ENCODE assay signal across 2 cellular contexts in the genomic region with DNA sequence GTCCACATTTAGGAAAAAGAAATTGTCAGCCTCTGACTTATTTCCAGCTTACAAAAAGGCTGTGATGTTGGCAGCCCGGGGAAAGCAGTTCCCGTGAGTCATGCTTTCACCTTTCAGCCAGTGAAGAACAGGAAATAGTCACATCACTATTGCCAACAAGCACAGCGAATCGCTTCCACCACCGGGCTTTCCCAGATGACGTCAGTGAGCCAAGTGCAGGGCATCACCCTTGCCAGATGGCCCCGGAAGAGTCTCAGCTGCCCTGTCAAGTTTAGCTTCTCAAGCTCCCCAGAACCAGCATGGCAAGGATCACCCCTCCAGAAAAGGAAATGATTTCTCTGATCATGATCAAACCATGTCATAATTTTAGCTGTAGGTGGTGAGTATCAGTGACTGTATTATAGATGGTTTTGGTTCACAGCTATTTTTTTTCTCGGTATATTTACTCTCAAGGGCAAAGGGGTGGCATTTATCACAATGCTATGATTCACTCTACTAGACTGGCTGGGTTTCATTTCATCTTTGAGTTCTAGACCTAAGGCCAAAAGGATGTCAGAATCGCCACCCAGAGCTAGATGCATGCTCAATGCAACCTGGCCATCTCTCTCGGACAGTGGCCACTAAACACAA.
TF ChIP-seq lines count a peak whose summit lies in the region.

No MANE protein-coding gene starts in this region.

TF ChIP-seq in HEK293, 187 proteins besides CTCF, POLR2A, EP300 and RAD21 (continued from another document and continues in another):
- TF ChIP-seq ZBTB21 (tag by site-specific recombination; IDR thresholded peaks at IDR 0.05) (peak; percentile 92), ZFP37 (tag by site-specific recombination; IDR thresholded peaks at IDR 0.05) (no peak), ZNF24 (tag by site-specific recombination; IDR thresholded peaks at IDR 0.05) (peak; percentile 94), ZNF248 (tag by site-specific recombination; IDR thresholded peaks at IDR 0.05) (no peak), ZNF184 (tag by site-specific recombination; IDR thresholded peaks at IDR 0.05) (no peak), ZNF660 (tag by site-specific recombination; IDR thresholded peaks at IDR 0.05) (peak; percentile 86), SP7 (tag by site-specific recombination; IDR thresholded peaks at IDR 0.05) (peak; percentile 60)
- TF ChIP-seq, protein P1, sequence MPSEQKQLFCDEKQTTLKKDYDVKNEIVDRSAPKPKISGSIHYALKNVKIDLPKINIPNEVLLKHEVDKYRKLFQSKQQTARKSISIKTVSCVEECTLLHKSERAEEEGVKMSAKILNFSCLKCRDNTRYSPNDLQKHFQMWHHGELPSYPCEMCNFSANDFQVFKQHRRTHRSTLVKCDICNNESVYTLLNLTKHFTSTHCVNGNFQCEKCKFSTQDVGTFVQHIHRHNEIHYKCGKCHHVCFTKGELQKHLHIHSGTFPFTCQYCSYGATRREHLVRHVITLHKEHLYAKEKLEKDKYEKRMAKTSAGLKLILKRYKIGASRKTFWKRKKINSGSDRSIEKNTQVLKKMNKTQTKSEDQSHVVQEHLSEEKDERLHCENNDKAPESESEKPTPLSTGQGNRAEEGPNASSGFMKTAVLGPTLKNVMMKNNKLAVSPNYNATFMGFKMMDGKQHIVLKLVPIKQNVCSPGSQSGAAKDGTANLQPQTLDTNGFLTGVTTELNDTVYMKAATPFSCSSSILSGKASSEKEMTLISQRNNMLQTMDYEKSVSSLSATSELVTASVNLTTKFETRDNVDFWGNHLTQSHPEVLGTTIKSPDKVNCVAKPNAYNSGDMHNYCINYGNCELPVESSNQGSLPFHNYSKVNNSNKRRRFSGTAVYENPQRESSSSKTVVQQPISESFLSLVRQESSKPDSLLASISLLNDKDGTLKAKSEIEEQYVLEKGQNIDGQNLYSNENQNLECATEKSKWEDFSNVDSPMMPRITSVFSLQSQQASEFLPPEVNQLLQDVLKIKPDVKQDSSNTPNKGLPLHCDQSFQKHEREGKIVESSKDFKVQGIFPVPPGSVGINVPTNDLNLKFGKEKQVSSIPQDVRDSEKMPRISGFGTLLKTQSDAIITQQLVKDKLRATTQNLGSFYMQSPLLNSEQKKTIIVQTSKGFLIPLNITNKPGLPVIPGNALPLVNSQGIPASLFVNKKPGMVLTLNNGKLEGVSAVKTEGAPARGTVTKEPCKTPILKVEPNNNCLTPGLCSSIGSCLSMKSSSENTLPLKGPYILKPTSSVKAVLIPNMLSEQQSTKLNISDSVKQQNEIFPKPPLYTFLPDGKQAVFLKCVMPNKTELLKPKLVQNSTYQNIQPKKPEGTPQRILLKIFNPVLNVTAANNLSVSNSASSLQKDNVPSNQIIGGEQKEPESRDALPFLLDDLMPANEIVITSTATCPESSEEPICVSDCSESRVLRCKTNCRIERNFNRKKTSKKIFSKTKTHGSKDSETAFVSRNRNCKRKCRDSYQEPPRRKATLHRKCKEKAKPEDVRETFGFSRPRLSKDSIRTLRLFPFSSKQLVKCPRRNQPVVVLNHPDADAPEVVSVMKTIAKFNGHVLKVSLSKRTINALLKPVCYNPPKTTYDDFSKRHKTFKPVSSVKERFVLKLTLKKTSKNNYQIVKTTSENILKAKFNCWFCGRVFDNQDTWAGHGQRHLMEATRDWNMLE (tag by site-specific recombination; conservative IDR thresholded peaks at IDR 0.05; ENCODE audit: low read depth), result peak; percentile 62
- TF ChIP-seq, protein P2, sequence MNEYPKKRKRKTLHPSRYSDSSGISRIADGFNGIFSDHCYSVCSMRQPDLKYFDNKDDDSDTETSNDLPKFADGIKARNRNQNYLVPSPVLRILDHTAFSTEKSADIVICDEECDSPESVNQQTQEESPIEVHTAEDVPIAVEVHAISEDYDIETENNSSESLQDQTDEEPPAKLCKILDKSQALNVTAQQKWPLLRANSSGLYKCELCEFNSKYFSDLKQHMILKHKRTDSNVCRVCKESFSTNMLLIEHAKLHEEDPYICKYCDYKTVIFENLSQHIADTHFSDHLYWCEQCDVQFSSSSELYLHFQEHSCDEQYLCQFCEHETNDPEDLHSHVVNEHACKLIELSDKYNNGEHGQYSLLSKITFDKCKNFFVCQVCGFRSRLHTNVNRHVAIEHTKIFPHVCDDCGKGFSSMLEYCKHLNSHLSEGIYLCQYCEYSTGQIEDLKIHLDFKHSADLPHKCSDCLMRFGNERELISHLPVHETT (tag by site-specific recombination; IDR thresholded peaks at IDR 0.05), result no peak
- TF ChIP-seq, protein P3, sequence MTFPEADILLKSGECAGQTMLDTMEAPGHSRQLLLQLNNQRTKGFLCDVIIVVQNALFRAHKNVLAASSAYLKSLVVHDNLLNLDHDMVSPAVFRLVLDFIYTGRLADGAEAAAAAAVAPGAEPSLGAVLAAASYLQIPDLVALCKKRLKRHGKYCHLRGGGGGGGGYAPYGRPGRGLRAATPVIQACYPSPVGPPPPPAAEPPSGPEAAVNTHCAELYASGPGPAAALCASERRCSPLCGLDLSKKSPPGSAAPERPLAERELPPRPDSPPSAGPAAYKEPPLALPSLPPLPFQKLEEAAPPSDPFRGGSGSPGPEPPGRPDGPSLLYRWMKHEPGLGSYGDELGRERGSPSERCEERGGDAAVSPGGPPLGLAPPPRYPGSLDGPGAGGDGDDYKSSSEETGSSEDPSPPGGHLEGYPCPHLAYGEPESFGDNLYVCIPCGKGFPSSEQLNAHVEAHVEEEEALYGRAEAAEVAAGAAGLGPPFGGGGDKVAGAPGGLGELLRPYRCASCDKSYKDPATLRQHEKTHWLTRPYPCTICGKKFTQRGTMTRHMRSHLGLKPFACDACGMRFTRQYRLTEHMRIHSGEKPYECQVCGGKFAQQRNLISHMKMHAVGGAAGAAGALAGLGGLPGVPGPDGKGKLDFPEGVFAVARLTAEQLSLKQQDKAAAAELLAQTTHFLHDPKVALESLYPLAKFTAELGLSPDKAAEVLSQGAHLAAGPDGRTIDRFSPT (tag by site-specific recombination; IDR thresholded peaks at IDR 0.05), result 0 out of 2 replicates have a peak, but pooled peaks have one; percentile 15
- TF ChIP-seq, protein P4, sequence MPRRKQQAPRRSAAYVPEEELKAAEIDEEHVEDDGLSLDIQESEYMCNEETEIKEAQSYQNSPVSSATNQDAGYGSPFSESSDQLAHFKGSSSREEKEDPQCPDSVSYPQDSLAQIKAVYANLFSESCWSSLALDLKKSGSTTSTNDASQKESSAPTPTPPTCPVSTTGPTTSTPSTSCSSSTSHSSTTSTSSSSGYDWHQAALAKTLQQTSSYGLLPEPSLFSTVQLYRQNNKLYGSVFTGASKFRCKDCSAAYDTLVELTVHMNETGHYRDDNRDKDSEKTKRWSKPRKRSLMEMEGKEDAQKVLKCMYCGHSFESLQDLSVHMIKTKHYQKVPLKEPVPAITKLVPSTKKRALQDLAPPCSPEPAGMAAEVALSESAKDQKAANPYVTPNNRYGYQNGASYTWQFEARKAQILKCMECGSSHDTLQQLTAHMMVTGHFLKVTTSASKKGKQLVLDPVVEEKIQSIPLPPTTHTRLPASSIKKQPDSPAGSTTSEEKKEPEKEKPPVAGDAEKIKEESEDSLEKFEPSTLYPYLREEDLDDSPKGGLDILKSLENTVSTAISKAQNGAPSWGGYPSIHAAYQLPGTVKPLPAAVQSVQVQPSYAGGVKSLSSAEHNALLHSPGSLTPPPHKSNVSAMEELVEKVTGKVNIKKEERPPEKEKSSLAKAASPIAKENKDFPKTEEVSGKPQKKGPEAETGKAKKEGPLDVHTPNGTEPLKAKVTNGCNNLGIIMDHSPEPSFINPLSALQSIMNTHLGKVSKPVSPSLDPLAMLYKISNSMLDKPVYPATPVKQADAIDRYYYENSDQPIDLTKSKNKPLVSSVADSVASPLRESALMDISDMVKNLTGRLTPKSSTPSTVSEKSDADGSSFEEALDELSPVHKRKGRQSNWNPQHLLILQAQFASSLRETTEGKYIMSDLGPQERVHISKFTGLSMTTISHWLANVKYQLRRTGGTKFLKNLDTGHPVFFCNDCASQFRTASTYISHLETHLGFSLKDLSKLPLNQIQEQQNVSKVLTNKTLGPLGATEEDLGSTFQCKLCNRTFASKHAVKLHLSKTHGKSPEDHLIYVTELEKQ (tag by site-specific recombination; IDR thresholded peaks at IDR 0.05; ENCODE audit: borderline replicate concordance), result no peak

TF ChIP-seq in K562, 482 proteins besides CTCF, POLR2A, EP300 and RAD21 (continued from another document and continues in another):
- TF ChIP-seq ZNF644 (tag; IDR thresholded peaks at IDR 0.05; ENCODE audit: low read depth) (no peak), NBN (IDR thresholded peaks at IDR 0.05; ENCODE audit: low read depth) (no peak), ZFP30 (CRISPR knock-in tag; IDR thresholded peaks at IDR 0.05; ENCODE audit: borderline replicate concordance) (no peak), ZC3H4 (CRISPR knock-in tag; IDR thresholded peaks at IDR 0.05; ENCODE audit: borderline replicate concordance) (no peak), HNRNPLL (IDR thresholded peaks at IDR 0.05; ENCODE audit: low read depth, low read length, poor library complexity, severe bottlenecking) (no peak), EHMT2 (IDR thresholded peaks at IDR 0.05) (no peak), SAFB2 (IDR thresholded peaks at IDR 0.05; ENCODE audit: borderline replicate concordance, low read depth, low read length, severe bottlenecking) (no peak), TRIM24 (IDR thresholded peaks at IDR 0.05) (no peak), DACH1 (IDR thresholded peaks at IDR 0.05; ENCODE audit: partially characterized antibody) (no peak), FOXK2 (conservative IDR thresholded peaks at IDR 0.05 in 1 of 2, IDR thresholded peaks at IDR 0.05 in 1 of 2; ENCODE audit: low read depth in 2 of 2) (no peak)
- TF ChIP-seq, protein P5, sequence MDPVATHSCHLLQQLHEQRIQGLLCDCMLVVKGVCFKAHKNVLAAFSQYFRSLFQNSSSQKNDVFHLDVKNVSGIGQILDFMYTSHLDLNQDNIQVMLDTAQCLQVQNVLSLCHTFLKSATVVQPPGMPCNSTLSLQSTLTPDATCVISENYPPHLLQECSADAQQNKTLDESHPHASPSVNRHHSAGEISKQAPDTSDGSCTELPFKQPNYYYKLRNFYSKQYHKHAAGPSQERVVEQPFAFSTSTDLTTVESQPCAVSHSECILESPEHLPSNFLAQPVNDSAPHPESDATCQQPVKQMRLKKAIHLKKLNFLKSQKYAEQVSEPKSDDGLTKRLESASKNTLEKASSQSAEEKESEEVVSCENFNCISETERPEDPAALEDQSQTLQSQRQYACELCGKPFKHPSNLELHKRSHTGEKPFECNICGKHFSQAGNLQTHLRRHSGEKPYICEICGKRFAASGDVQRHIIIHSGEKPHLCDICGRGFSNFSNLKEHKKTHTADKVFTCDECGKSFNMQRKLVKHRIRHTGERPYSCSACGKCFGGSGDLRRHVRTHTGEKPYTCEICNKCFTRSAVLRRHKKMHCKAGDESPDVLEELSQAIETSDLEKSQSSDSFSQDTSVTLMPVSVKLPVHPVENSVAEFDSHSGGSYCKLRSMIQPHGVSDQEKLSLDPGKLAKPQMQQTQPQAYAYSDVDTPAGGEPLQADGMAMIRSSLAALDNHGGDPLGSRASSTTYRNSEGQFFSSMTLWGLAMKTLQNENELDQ (CRISPR knock-in tag; IDR thresholded peaks at IDR 0.05; ENCODE audit: borderline replicate concordance), result no peak
- TF ChIP-seq, protein P6, sequence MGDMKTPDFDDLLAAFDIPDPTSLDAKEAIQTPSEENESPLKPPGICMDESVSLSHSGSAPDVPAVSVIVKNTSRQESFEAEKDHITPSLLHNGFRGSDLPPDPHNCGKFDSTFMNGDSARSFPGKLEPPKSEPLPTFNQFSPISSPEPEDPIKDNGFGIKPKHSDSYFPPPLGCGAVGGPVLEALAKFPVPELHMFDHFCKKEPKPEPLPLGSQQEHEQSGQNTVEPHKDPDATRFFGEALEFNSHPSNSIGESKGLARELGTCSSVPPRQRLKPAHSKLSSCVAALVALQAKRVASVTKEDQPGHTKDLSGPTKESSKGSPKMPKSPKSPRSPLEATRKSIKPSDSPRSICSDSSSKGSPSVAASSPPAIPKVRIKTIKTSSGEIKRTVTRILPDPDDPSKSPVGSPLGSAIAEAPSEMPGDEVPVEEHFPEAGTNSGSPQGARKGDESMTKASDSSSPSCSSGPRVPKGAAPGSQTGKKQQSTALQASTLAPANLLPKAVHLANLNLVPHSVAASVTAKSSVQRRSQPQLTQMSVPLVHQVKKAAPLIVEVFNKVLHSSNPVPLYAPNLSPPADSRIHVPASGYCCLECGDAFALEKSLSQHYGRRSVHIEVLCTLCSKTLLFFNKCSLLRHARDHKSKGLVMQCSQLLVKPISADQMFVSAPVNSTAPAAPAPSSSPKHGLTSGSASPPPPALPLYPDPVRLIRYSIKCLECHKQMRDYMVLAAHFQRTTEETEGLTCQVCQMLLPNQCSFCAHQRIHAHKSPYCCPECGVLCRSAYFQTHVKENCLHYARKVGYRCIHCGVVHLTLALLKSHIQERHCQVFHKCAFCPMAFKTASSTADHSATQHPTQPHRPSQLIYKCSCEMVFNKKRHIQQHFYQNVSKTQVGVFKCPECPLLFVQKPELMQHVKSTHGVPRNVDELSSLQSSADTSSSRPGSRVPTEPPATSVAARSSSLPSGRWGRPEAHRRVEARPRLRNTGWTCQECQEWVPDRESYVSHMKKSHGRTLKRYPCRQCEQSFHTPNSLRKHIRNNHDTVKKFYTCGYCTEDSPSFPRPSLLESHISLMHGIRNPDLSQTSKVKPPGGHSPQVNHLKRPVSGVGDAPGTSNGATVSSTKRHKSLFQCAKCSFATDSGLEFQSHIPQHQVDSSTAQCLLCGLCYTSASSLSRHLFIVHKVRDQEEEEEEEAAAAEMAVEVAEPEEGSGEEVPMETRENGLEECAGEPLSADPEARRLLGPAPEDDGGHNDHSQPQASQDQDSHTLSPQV (IDR thresholded peaks at IDR 0.05), result peak; percentile 64; the same call in 1 of the 2 replicates
- TF ChIP-seq, protein P7, sequence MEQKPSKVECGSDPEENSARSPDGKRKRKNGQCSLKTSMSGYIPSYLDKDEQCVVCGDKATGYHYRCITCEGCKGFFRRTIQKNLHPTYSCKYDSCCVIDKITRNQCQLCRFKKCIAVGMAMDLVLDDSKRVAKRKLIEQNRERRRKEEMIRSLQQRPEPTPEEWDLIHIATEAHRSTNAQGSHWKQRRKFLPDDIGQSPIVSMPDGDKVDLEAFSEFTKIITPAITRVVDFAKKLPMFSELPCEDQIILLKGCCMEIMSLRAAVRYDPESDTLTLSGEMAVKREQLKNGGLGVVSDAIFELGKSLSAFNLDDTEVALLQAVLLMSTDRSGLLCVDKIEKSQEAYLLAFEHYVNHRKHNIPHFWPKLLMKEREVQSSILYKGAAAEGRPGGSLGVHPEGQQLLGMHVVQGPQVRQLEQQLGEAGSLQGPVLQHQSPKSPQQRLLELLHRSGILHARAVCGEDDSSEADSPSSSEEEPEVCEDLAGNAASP (IDR thresholded peaks at IDR 0.05), result no peak
- TF ChIP-seq, protein P8, sequence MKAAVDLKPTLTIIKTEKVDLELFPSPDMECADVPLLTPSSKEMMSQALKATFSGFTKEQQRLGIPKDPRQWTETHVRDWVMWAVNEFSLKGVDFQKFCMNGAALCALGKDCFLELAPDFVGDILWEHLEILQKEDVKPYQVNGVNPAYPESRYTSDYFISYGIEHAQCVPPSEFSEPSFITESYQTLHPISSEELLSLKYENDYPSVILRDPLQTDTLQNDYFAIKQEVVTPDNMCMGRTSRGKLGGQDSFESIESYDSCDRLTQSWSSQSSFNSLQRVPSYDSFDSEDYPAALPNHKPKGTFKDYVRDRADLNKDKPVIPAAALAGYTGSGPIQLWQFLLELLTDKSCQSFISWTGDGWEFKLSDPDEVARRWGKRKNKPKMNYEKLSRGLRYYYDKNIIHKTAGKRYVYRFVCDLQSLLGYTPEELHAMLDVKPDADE (conservative IDR thresholded peaks at IDR 0.05; ENCODE audit: control insufficient read depth, low read depth, low read length), result no peak
